ENCODE assay signal across 15 cellular contexts in genomic region chr20:33431797-33432381, GRCh38. TPM values are rescaled to one million over a fixed set of nuclear protein-coding genes. Genes with fewer than 3 reads are reported as not detected.
DNase-seq lines count a peak whose midpoint lies in the region; ATAC-seq, FAIRE-seq and TF ChIP-seq lines count a peak whose summit lies in the region.
"Had no signal": no experiment of that assay in that cellular context is flagged by ENCODE, and none has a peak within 500 bp of the region (broad histone marks: within the 10 kb centered on the region; RNA-seq: fewer than 3 reads in every experiment).

No MANE protein-coding gene starts in this region.

- H3K9me3 ChIP-seq in IMR-90 (ENCODE audit: control insufficient read depth, insufficient read depth, low read length) (no peaks in the 10 kb centered on the region), H1 (ENCODE audit: insufficient read depth in 2 of 2, low read depth in 1 of 2, low read length in 1 of 2) (no peaks in the 10 kb centered on the region), right cardiac atrium (ENCODE audit: control insufficient read depth, low read length) (no peaks in the 10 kb centered on the region), stomach (no peaks in the 10 kb centered on the region)

- no peaks in the 10 kb centered on the region for H3K4me1 Mint-ChIP-seq in activated naive CD4-positive, alpha-beta T cell treated with anti-CD3 and anti-CD28 coated beads for 36 hours (ENCODE audit: low read depth)

- no peak overlapping the region for H3K14ac ChIP-seq in IMR-90 (replicated peaks; ENCODE audit: low read depth, low read length)
- no peak overlapping the region for H3K14ac ChIP-seq in H1 (ENCODE audit: insufficient read length)

- H2BK5ac ChIP-seq in IMR-90 (ENCODE audit: low read depth, low read length, poor library complexity, severe bottlenecking) = no peak overlapping the region
- H2BK5ac ChIP-seq in H1 (ENCODE audit: low read depth, low read length) = no peak overlapping the region

- H3K27me3 ChIP-seq in IMR-90 (ENCODE audit: control insufficient read depth, insufficient read depth, low read length) (no peaks in the 10 kb centered on the region), H1 (replicated peaks in 1 of 4; ENCODE audit: control insufficient read depth in 3 of 4, extremely low read depth in 1 of 4, insufficient read depth in 3 of 4, low read length in 3 of 4) (no peaks in the 10 kb centered on the region), right cardiac atrium (ENCODE audit: control insufficient read depth, insufficient read depth) (no peaks in the 10 kb centered on the region), stomach (no peaks in the 10 kb centered on the region)

- H2BK120ac ChIP-seq in IMR-90 (ENCODE audit: low read depth, low read length) = no peak overlapping the region
- H2BK120ac ChIP-seq in H1 (replicated peaks; ENCODE audit: low read depth, low read length) = no peak overlapping the region

- H3K4me3 ChIP-seq in IMR-90 (ENCODE audit: insufficient read depth, low read depth, low read length) = no peak overlapping the region
- no peak overlapping the region for H3K4me3 ChIP-seq in H1 (ENCODE audit: extremely low read depth in 1 of 4, insufficient read depth in 2 of 4, low read depth in 3 of 4, low read length in 4 of 4)
- no peak overlapping the region for H3K4me3 ChIP-seq in right cardiac atrium (ENCODE audit: low read length)
- no peak overlapping the region for H3K4me3 ChIP-seq in stomach

- no peaks in the 10 kb centered on the region for H3K9me3 Mint-ChIP-seq in activated naive CD4-positive, alpha-beta T cell treated with anti-CD3 and anti-CD28 coated beads for 36 hours
- H3K9me3 Mint-ChIP-seq: activated CD4-positive, alpha-beta memory T cell treated with anti-CD3 and anti-CD28 coated beads for 36 hours; activated T-helper 1 cell treated with anti-CD3 and anti-CD28 coated beads, Interleukin-12 subunit alpha, Interleukin-12 subunit beta, Interleukin-2, Interleukin-4 antibody, amounts not matched to agents 30 ng/mL and 10 ng/mL and 1 ng/mL, durations not matched to agents 14 hours and 24 hours and 36 hours had no signal

- POLR2A ChIA-PET in IMR-90 (lab: Charles Lee; ENCODE audit: unreplicated experiment) (no interaction called here), H1 (lab: Charles Lee; ENCODE audit: partially characterized antibody) (interaction anchor here (1.2 kb wide), 1 partner anchor 12 kb away, joined by 3 read pairs; no protein-coding TSS in a partner anchor)

- H3K4me1 ChIP-seq in IMR-90 (ENCODE audit: control insufficient read depth, insufficient read depth, low read length) (no peaks in the 10 kb centered on the region), H1 (replicated peaks in 1 of 4; ENCODE audit: control insufficient read depth in 3 of 4, insufficient read depth in 4 of 4, low read length in 3 of 4) (no peaks in the 10 kb centered on the region), right cardiac atrium (ENCODE audit: control insufficient read depth, insufficient read depth, low read length) (peaks cover 7% of the 10 kb centered on the region), stomach (peaks cover 6 to 27% (median 12%) of the 10 kb centered on the region in 4 donors)

- H2AK9ac ChIP-seq in IMR-90 (replicated peaks; ENCODE audit: low read depth, low read length, poor library complexity) = peak overlapping the region; percentile 0

- no peaks in the 10 kb centered on the region for H3K23me2 ChIP-seq in H1 (ENCODE audit: low read depth, low read length)

- H4K20me1 ChIP-seq in IMR-90 (ENCODE audit: insufficient read depth, low read length) = no peaks in the 10 kb centered on the region
- no peaks in the 10 kb centered on the region for H4K20me1 ChIP-seq in H1 (replicated peaks in 1 of 2; ENCODE audit: control insufficient read depth in 1 of 2, insufficient read depth in 2 of 2, low read length in 2 of 2)

- H2BK20ac ChIP-seq in IMR-90 (ENCODE audit: low read depth, low read length) (no peak overlapping the region), H1 (ENCODE audit: low read length) (no peak overlapping the region)

- TF ChIP-seq CTCF in IMR-90 (conservative IDR thresholded peaks at IDR 0.05; ENCODE audit: low read depth, low read length) (no peak), H1 (IDR thresholded peaks at IDR 0.05; ENCODE audit: control extremely low read depth in 1 of 3, insufficient read depth in 1 of 3, low read depth in 1 of 3, low read length in 3 of 3) (no peak), stomach (IDR thresholded peaks at IDR 0.05) (no peak)

- CTCF ChIA-PET in IMR-90 (lab: Yijun Ruan, JAX) = no interaction called here
- CTCF ChIA-PET in H1 (lab: Charles Lee; ENCODE audit: partially characterized antibody) = interaction anchor here (0.5 to 1.3 kb wide), 3 partner anchors 10 to 67 kb away, joined by 3 to 5 read pairs (median 3); no protein-coding TSS in a partner anchor
- CTCF ChIA-PET in activated naive CD4-positive, alpha-beta T cell treated with anti-CD3 and anti-CD28 coated beads for 36 hours (lab: Charles Lee) = interaction anchor here (1.0 kb wide), 1 partner anchor 9 kb away, joined by 4 read pairs; no protein-coding TSS in a partner anchor

- no peak overlapping the region for H3K9ac ChIP-seq in IMR-90 (ENCODE audit: low read depth, low read length)
- no peak overlapping the region for H3K9ac ChIP-seq in H1 (replicated peaks in 1 of 4; ENCODE audit: extremely low read depth in 1 of 4, low read depth in 3 of 4, low read length in 3 of 4)

- WGBS in IMR-90 (ENCODE audit: extremely low coverage in 2 of 2, insufficient read length in 1 of 2), 2 experiments = 97% methylated on average over 3 of the region's 5 CpGs; no CpG with 5 or more reads in 1 of the 2 experiments
- WGBS in H1 (ENCODE audit: extremely low coverage in 1 of 2, insufficient coverage in 1 of 2, insufficient read length in 1 of 2, insufficient replicate concordance in 2 of 2, low coverage in 1 of 2, low lambda C conversion rate in 2 of 2, missing lambda C conversion rate in 1 of 2), 2 experiments = 82% methylated on average over 5 of the region's 5 CpGs; no CpG with 5 or more reads in 1 of the 2 experiments
- WGBS in right cardiac atrium = 38% methylated on average over 5 of the region's 5 CpGs
- WGBS in stomach, 5 donors = 39 to 53% (median 43%) methylated on average over 5 of the region's 5 CpGs

- H2AFZ ChIP-seq in IMR-90 (replicated peaks; ENCODE audit: low read length, poor library complexity) (no peak overlapping the region), H1 (ENCODE audit: low read length) (no peak overlapping the region)

- H2AK5ac ChIP-seq in IMR-90 (ENCODE audit: low read depth, low read length) (no peak overlapping the region), H1 (ENCODE audit: low read depth, low read length) (no peak overlapping the region)

- H3K18ac ChIP-seq in IMR-90 (ENCODE audit: low read depth, low read length) = no peak overlapping the region
- H3K18ac ChIP-seq in H1 (ENCODE audit: extremely low read depth, low read length) = no peak overlapping the region

- H3K27ac Mint-ChIP-seq in activated naive CD4-positive, alpha-beta T cell treated with anti-CD3 and anti-CD28 coated beads for 36 hours = no peak overlapping the region
- H3K27ac Mint-ChIP-seq: activated CD4-positive, alpha-beta memory T cell treated with anti-CD3 and anti-CD28 coated beads for 36 hours; activated T-helper 1 cell treated with anti-CD3 and anti-CD28 coated beads, Interleukin-12 subunit alpha, Interleukin-12 subunit beta, Interleukin-2, Interleukin-4 antibody, amounts not matched to agents 30 ng/mL and 10 ng/mL and 1 ng/mL, durations not matched to agents 14 hours and 24 hours and 36 hours had no signal

- no peaks in the 10 kb centered on the region for H3K79me2 ChIP-seq in H1 (ENCODE audit: control insufficient read depth in 1 of 2, insufficient read depth in 2 of 2, low read length in 2 of 2)

- no peak overlapping the region for H4K91ac ChIP-seq in IMR-90 (ENCODE audit: insufficient read depth, low read depth, low read length)
- no peak overlapping the region for H4K91ac ChIP-seq in H1 (replicated peaks; ENCODE audit: insufficient read length, low read length)

- H2BK12ac ChIP-seq in H1 (ENCODE audit: low read depth, low read length) = no peak overlapping the region

- no peaks in the 10 kb centered on the region; the same call in none of the 2 replicates for H3K36me3 ChIP-seq in IMR-90 (ENCODE audit: control insufficient read depth, insufficient read depth, low read length)
- H3K36me3 ChIP-seq in H1 (ENCODE audit: control insufficient read depth in 2 of 4, insufficient read depth in 4 of 4, low read length in 3 of 4) = no peaks in the 10 kb centered on the region
- H3K36me3 ChIP-seq in stomach = peaks cover 4 to 18% (median 8%) of the 10 kb centered on the region in 4 donors

- BruUV-seq in IMR-90 (replicated peaks; lab: Mats Ljungman, UMichigan) = no TSS peak

- no peak overlapping the region for H4K8ac ChIP-seq in IMR-90 (ENCODE audit: low read depth in 2 of 2, low read length in 2 of 2)
- no peak overlapping the region for H4K8ac ChIP-seq in H1 (ENCODE audit: extremely low read depth, insufficient read depth, low read length)

- in situ Hi-C loops in IMR-90 (cut with MboI; ENCODE audit: low sequenced_read_pairs) = no loop called here

- intact Hi-C loops in IMR-90 (cut with micrococcal nuclease) (no loop called here), right cardiac atrium (cut with DNase I) (no loop called here), stomach (cut with DNase I; ENCODE audit: low total_unique reads) (no loop called here)
- intact Hi-C loops in activated naive CD4-positive, alpha-beta T cell treated with anti-CD3 and anti-CD28 coated beads for 36 hours (cut with micrococcal nuclease) = no loop called here

- no peak for ATAC-seq in IMR-90 (ENCODE audit: low read depth)
- ATAC-seq in right cardiac atrium = peak; percentile 51 to 65
- ATAC-seq: esophagus mucosa had no signal

- H4K5ac ChIP-seq in IMR-90 (ENCODE audit: low read depth, low read length) = no peak overlapping the region
- H4K5ac ChIP-seq in H1 (ENCODE audit: insufficient read length, low read depth, low read length) = no peak overlapping the region

- no peaks in the 10 kb centered on the region for H3K36me3 Mint-ChIP-seq in activated naive CD4-positive, alpha-beta T cell treated with anti-CD3 and anti-CD28 coated beads for 36 hours (ENCODE audit: low read depth)
- H3K36me3 Mint-ChIP-seq: activated CD4-positive, alpha-beta memory T cell treated with anti-CD3 and anti-CD28 coated beads for 36 hours had no signal

- dilution Hi-C loops in IMR-90 (cut with HindIII; ENCODE audit: low sequenced_read_pairs, unreplicated experiment) = no loop called here

- no peak overlapping the region for H3K4ac ChIP-seq in IMR-90 (ENCODE audit: low read depth, low read length)
- H3K4ac ChIP-seq in H1 (replicated peaks; ENCODE audit: insufficient read length, low read depth, low read length) = no peak overlapping the region

- no peak overlapping the region for H2BK15ac ChIP-seq in IMR-90 (ENCODE audit: low read depth, low read length)
- no peak overlapping the region for H2BK15ac ChIP-seq in H1 (ENCODE audit: low read length)

- H3K23ac ChIP-seq in IMR-90 (ENCODE audit: low read depth, low read length) (no peak overlapping the region), H1 (ENCODE audit: insufficient read length) (no peak overlapping the region)

- TF ChIP-seq RAD21 in IMR-90 (IDR thresholded peaks at IDR 0.05; ENCODE audit: low read length) (no peak), H1 (IDR thresholded peaks at IDR 0.05 in 1 of 2, conservative IDR thresholded peaks at IDR 0.05 in 1 of 2; ENCODE audit: low read depth in 2 of 2, low read length in 2 of 2) (no peak)

- DNase-seq in IMR-90 (no peak), H1 (ENCODE audit: low read depth in 1 of 2, low spot score in 2 of 2) (no peak), right cardiac atrium (peak in 1 of 3 donors; percentile 77), stomach (peak; percentile 50), DMS53 treated with DMSO at 0.1 percent for 48 hours (lab: John Stamatoyannopoulos, UW; ENCODE audit: unreplicated experiment) (no peak), frontal cortex (ENCODE audit: low spot score in 2 of 2) (no peak), cerebellar cortex (ENCODE audit: low spot score) (no peak)
- DNase-seq in activated naive CD4-positive, alpha-beta T cell treated with anti-CD3 and anti-CD28 coated beads for 36 hours = no peak
- DNase-seq: activated CD4-positive, alpha-beta memory T cell treated with anti-CD3 and anti-CD28 coated beads for 36 hours; Calu3; dermis blood vessel endothelial cell; stimulated activated CD4-positive, alpha-beta T cell treated with anti-CD3 and anti-CD28 coated beads, Interleukin-4, amount 100 ng/mL, for 4 hours had no signal

- TF ChIP-seq EP300 in H1 (IDR thresholded peaks at IDR 0.05; ENCODE audit: borderline replicate concordance in 1 of 2, low read depth in 2 of 2, low read length in 2 of 2) (no peak), stomach (IDR thresholded peaks at IDR 0.05) (no peak)

- no peak for TF ChIP-seq POLR2A in IMR-90 (IDR thresholded peaks at IDR 0.05; ENCODE audit: low read depth, low read length)
- no peak for TF ChIP-seq POLR2A in H1 (IDR thresholded peaks at IDR 0.05; ENCODE audit: control extremely low read depth in 1 of 2, low read depth in 2 of 2, low read length in 2 of 2)
- TF ChIP-seq POLR2A in stomach (IDR thresholded peaks at IDR 0.05) = no peak

- H3K56ac ChIP-seq in IMR-90 (ENCODE audit: extremely low read depth, insufficient read depth, low read length) (no peak overlapping the region), H1 (replicated peaks; ENCODE audit: insufficient read length, low read depth, low read length) (no peak overlapping the region)

- no peak overlapping the region for H3K4me3 Mint-ChIP-seq in activated naive CD4-positive, alpha-beta T cell treated with anti-CD3 and anti-CD28 coated beads for 36 hours
- H3K4me3 Mint-ChIP-seq: activated CD4-positive, alpha-beta memory T cell treated with anti-CD3 and anti-CD28 coated beads for 36 hours; activated T-helper 1 cell treated with anti-CD3 and anti-CD28 coated beads, Interleukin-12 subunit alpha, Interleukin-12 subunit beta, Interleukin-2, Interleukin-4 antibody, amounts not matched to agents 30 ng/mL and 10 ng/mL and 1 ng/mL, durations not matched to agents 14 hours and 24 hours and 36 hours had no signal

- H3K27ac ChIP-seq in IMR-90 (ENCODE audit: insufficient read depth, low read length) (no peak overlapping the region), H1 (ENCODE audit: low read depth, low read length) (no peak overlapping the region), right cardiac atrium (ENCODE audit: low read length) (peak overlapping the region; percentile 96), stomach (peak overlapping the region in 3 of 5 donors; percentile 8 to 67 (median 35))

- FAIRE-seq in H1 (lab: Jason Lieb, UNC) (no peak), frontal cortex (lab: Jason Lieb, UNC) (no peak)
- FAIRE-seq: urothelium cell line had no signal

- H3K4me2 ChIP-seq in IMR-90 (ENCODE audit: low read depth, low read length) (no peak overlapping the region), H1 (ENCODE audit: insufficient read depth in 1 of 2, low read depth in 2 of 2, low read length in 2 of 2) (no peak overlapping the region)

- H3K27me3 Mint-ChIP-seq in activated naive CD4-positive, alpha-beta T cell treated with anti-CD3 and anti-CD28 coated beads for 36 hours (ENCODE audit: low read depth) = no peaks in the 10 kb centered on the region
- H3K27me3 Mint-ChIP-seq: activated CD4-positive, alpha-beta memory T cell treated with anti-CD3 and anti-CD28 coated beads for 36 hours had no signal

- H3K79me1 ChIP-seq in IMR-90 (ENCODE audit: low read depth in 1 of 2, low read length in 2 of 2) (no peaks in the 10 kb centered on the region; a peak in 1 of 4 replicates), H1 (ENCODE audit: low read depth, low read length) (no peaks in the 10 kb centered on the region)

- H3K9me1 ChIP-seq in IMR-90 (ENCODE audit: insufficient read depth, low read length) = peaks cover 6% of the 10 kb centered on the region; the same call in 1 of the 2 replicates

RNA-seq across cellular contexts. Expression of gene SNTA1, which starts 11.7 kb away (rescaled TPM):
- total RNA-seq in IMR-90 (2012; rRNA removed) (13.3 and 15.4 TPM in 2 replicates), right cardiac atrium (100 to 1,000 TPM; 160 to 207 (median 170) TPM), stomach (10 to 100 TPM in 4 of 5 donors, 1 to 10 TPM in 1; 8.8 to 40.8 (median 27.4) TPM), frontal cortex (13.5 TPM)
- polyA plus RNA-seq in IMR-90 (2012; rRNA removed) (10.6 and 12.1 TPM in 2 replicates), H1 (2011; rRNA removed) (8.0 and 9.0 TPM in 2 replicates), right cardiac atrium (221 TPM), stomach (10 to 100 TPM; 16.0 to 23.5 (median 21.7) TPM)
- 9.5 and 14.6 TPM in 2 replicates for polyA plus RNA-seq in IMR-90 (2012; cell fraction: cytosol; rRNA removed)
- 5.9 and 10.1 TPM in 2 replicates for polyA plus RNA-seq in IMR-90 (2012; cell fraction: nucleus; rRNA removed; ENCODE audit: low replicate concordance)
- total RNA-seq in H1 (2021; fragmentation: NEBNext Ultra II Directional; extraction: Animal tissue kit (Norgen Biotek cat#: 25700)) = 4.5 and 5.5 TPM in 2 replicates
- 7.7 TPM for polyA plus RNA-seq in H1 (2011; cell fraction: cytosol; rRNA removed)
- 7.2 TPM for polyA plus RNA-seq in H1 (2011; cell fraction: nucleus; rRNA removed)
- 4.7 to 7.4 TPM (median 6.1 TPM) in 4 replicates for polyA plus RNA-seq in H1 (2012, experiment 1 of 2)
- polyA plus RNA-seq in H1 (2012, experiment 2 of 2) = 6.7 TPM
- polyA plus RNA-seq in H1 (2013, experiment 1 of 2) = 2.6 TPM
- polyA plus RNA-seq in H1 (2013, experiment 2 of 2) = 2.9 TPM
- 3.4 and 4.5 TPM in 2 replicates for polyA minus RNA-seq in H1 (2011; rRNA and poly(A)+ RNA removed)
- polyA minus RNA-seq in H1 (2011; cell fraction: cytosol; rRNA and poly(A)+ RNA removed) = 3.1 TPM
- polyA minus RNA-seq in H1 (2011; cell fraction: nucleus; rRNA and poly(A)+ RNA removed) = 1.6 TPM
- 1 to 10 TPM; 2.6 to 2.9 TPM for total RNA-seq in activated naive CD4-positive, alpha-beta T cell treated with anti-CD3 and anti-CD28 coated beads for 36 hours

RNA-seq across cellular contexts. Expression of gene CDK5RAP1, which starts 30.6 kb away (rescaled TPM):
- total RNA-seq in IMR-90 (2012; rRNA removed) (22.2 and 28.1 TPM in 2 replicates), right cardiac atrium (10 to 100 TPM; 22.4 to 27.0 (median 24.6) TPM), stomach (10 to 100 TPM; 12.0 to 30.7 (median 14.6) TPM), frontal cortex (22.8 TPM)
- polyA plus RNA-seq in IMR-90 (2012; rRNA removed) (21.7 and 23.9 TPM in 2 replicates), H1 (2011; rRNA removed) (37.8 and 42.4 TPM in 2 replicates), right cardiac atrium (26.0 TPM), stomach (10 to 100 TPM; 21.7 to 38.7 (median 31.0) TPM)
- polyA plus RNA-seq in IMR-90 (2012; cell fraction: cytosol; rRNA removed) = 12.6 and 19.7 TPM in 2 replicates
- polyA plus RNA-seq in IMR-90 (2012; cell fraction: nucleus; rRNA removed; ENCODE audit: low replicate concordance) = 28.7 and 68.1 TPM in 2 replicates
- 42.0 and 46.6 TPM in 2 replicates for total RNA-seq in H1 (2021; fragmentation: NEBNext Ultra II Directional; extraction: Animal tissue kit (Norgen Biotek cat#: 25700))
- polyA plus RNA-seq in H1 (2011; cell fraction: cytosol; rRNA removed) = 48.8 TPM
- 56.8 TPM for polyA plus RNA-seq in H1 (2011; cell fraction: nucleus; rRNA removed)
- polyA plus RNA-seq in H1 (2012, experiment 1 of 2) = 52.5 to 62.1 TPM (median 53.9 TPM) in 4 replicates
- polyA plus RNA-seq in H1 (2012, experiment 2 of 2) = 41.0 TPM
- polyA plus RNA-seq in H1 (2013, experiment 1 of 2) = 25.8 TPM
- 22.7 TPM for polyA plus RNA-seq in H1 (2013, experiment 2 of 2)
- 41.5 and 65.0 TPM in 2 replicates for polyA minus RNA-seq in H1 (2011; rRNA and poly(A)+ RNA removed)
- 26.4 TPM for polyA minus RNA-seq in H1 (2011; cell fraction: cytosol; rRNA and poly(A)+ RNA removed)
- polyA minus RNA-seq in H1 (2011; cell fraction: nucleus; rRNA and poly(A)+ RNA removed) = 29.0 TPM
- total RNA-seq in activated naive CD4-positive, alpha-beta T cell treated with anti-CD3 and anti-CD28 coated beads for 36 hours = 10 to 100 TPM; 42.4 to 43.0 TPM

RNA-seq across cellular contexts. Expression of gene CBFA2T2, which starts 58.0 kb away (rescaled TPM):
- total RNA-seq in IMR-90 (2012; rRNA removed) = 3.3 and 3.8 TPM in 2 replicates
- 6.2 and 6.3 TPM in 2 replicates for polyA plus RNA-seq in IMR-90 (2012; rRNA removed)
- 4.9 and 6.7 TPM in 2 replicates for polyA plus RNA-seq in IMR-90 (2012; cell fraction: cytosol; rRNA removed)
- 25.6 and 26.9 TPM in 2 replicates for polyA plus RNA-seq in IMR-90 (2012; cell fraction: nucleus; rRNA removed; ENCODE audit: low replicate concordance)
- total RNA-seq in H1 (2021; fragmentation: NEBNext Ultra II Directional; extraction: Animal tissue kit (Norgen Biotek cat#: 25700)) = 11.0 and 12.9 TPM in 2 replicates
- 11.6 and 17.1 TPM in 2 replicates for polyA plus RNA-seq in H1 (2011; rRNA removed)
- polyA plus RNA-seq in H1 (2011; cell fraction: cytosol; rRNA removed) = 13.3 TPM
- polyA plus RNA-seq in H1 (2011; cell fraction: nucleus; rRNA removed) = 23.5 TPM
- 6.5 to 9.4 TPM (median 8.2 TPM) in 4 replicates for polyA plus RNA-seq in H1 (2012, experiment 1 of 2)
- 2.8 TPM for polyA plus RNA-seq in H1 (2012, experiment 2 of 2)
- polyA plus RNA-seq in H1 (2013, experiment 1 of 2) = 5.6 TPM
- polyA plus RNA-seq in H1 (2013, experiment 2 of 2) = 5.6 TPM
- 16.8 and 20.4 TPM in 2 replicates for polyA minus RNA-seq in H1 (2011; rRNA and poly(A)+ RNA removed)
- polyA minus RNA-seq in H1 (2011; cell fraction: cytosol; rRNA and poly(A)+ RNA removed) = 7.9 TPM
- 8.4 TPM for polyA minus RNA-seq in H1 (2011; cell fraction: nucleus; rRNA and poly(A)+ RNA removed)
- total RNA-seq in right cardiac atrium = 10 to 100 TPM; 11.9 to 13.9 (median 12.8) TPM
- polyA plus RNA-seq in right cardiac atrium = 5.6 TPM
- 10 to 100 TPM; 11.1 to 29.9 (median 14.8) TPM for total RNA-seq in stomach
- polyA plus RNA-seq in stomach = 1 to 10 TPM; 2.9 to 5.8 (median 4.0) TPM
- 24.9 TPM for total RNA-seq in frontal cortex
- 10 to 100 TPM; 11.1 to 11.4 TPM for total RNA-seq in activated naive CD4-positive, alpha-beta T cell treated with anti-CD3 and anti-CD28 coated beads for 36 hours

Comparison
In these comparisons a context has a peak if more than half of its experiments do, and no peak if none do; other contexts are left out.
1. H3K27ac ChIP-seq: peak in right cardiac atrium (single experiment) and stomach (3 of 5); none in IMR-90 (single experiment) and H1 (single experiment).